In the genomic region with DNA sequence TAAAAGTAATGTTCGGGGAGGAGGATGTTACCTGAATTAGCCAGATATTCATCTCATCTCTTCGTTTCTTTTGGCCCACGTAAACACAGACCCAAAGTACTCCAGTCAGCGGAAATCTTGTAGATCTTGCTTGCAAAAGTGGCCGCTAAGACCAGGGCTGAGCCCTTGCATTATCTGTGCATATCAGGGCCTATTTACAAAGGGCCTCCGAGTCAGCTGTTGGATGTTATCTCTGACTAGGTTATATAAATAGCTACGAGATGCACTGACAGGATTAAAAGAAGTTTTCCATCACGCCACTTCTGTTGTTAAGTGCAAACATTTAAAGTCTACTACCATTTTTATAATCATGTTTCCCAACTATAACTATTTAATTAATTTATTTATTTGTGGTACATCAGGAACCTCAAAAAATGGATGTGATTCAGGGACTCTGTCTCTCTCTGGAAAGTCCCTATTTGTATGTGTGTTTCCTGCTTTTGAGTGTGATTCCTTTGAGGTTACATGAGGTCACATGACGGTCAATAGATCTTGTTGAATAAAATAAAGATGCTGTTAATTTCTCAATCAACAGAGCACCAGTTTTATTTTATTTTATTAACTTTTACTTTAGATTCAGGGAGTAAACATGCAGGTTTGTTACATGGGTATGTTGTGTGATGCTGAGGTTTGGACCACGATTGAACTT, we compare ENCODE assay signal across 1 cellular context.
TF ChIP-seq lines count a peak whose summit lies in the region.

No MANE protein-coding gene starts in this region.

TF ChIP-seq in K562, 482 proteins besides CTCF, POLR2A, EP300 and RAD21 (continued from another document):
- TF ChIP-seq, protein P1, sequence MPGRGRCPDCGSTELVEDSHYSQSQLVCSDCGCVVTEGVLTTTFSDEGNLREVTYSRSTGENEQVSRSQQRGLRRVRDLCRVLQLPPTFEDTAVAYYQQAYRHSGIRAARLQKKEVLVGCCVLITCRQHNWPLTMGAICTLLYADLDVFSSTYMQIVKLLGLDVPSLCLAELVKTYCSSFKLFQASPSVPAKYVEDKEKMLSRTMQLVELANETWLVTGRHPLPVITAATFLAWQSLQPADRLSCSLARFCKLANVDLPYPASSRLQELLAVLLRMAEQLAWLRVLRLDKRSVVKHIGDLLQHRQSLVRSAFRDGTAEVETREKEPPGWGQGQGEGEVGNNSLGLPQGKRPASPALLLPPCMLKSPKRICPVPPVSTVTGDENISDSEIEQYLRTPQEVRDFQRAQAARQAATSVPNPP (IDR thresholded peaks at IDR 0.05; ENCODE audit: borderline replicate concordance, insufficient read depth, insufficient read length): no peak
- TF ChIP-seq HNRNPUL1 (IDR thresholded peaks at IDR 0.05; ENCODE audit: low read length) (no peak), ERF (CRISPR knock-in tag; IDR thresholded peaks at IDR 0.05) (no peak), ZBTB8A (IDR thresholded peaks at IDR 0.05; ENCODE audit: partially characterized antibody) (no peak), SP2 (IDR thresholded peaks at IDR 0.05; ENCODE audit: extremely low read depth, low read depth, low read length, poor library complexity, severe bottlenecking) (no peak), DMBX1 (CRISPR knock-in tag; IDR thresholded peaks at IDR 0.05; ENCODE audit: borderline replicate concordance) (no peak), ARID1B (IDR thresholded peaks at IDR 0.05) (peak; percentile 56), THRAP3 (IDR thresholded peaks at IDR 0.05; ENCODE audit: borderline replicate concordance) (no peak), CEBPG (CRISPR knock-in tag; IDR thresholded peaks at IDR 0.05) (no peak), CEBPG (tag; conservative IDR thresholded peaks at IDR 0.05 in 1 of 2, IDR thresholded peaks at IDR 0.05 in 1 of 2) (no peak), KAT8 (IDR thresholded peaks at IDR 0.05; ENCODE audit: low read depth) (no peak), SMARCC2 (IDR thresholded peaks at IDR 0.05; ENCODE audit: low read depth) (no peak), TARDBP (IDR thresholded peaks at IDR 0.05) (no peak), DPF2 (IDR thresholded peaks at IDR 0.05) (peak; percentile 44; the same call in 1 of the 2 replicates), ZNF780A (CRISPR knock-in tag; IDR thresholded peaks at IDR 0.05) (no peak), ZNF766 (CRISPR knock-in tag; conservative IDR thresholded peaks at IDR 0.05) (no peak), ADNP (tag; IDR thresholded peaks at IDR 0.05) (no peak), PTTG1 (tag; IDR thresholded peaks at IDR 0.05; ENCODE audit: low read depth) (0 out of 2 replicates have a peak, but pooled peaks have one; percentile 7)
- TF ChIP-seq, protein P2, sequence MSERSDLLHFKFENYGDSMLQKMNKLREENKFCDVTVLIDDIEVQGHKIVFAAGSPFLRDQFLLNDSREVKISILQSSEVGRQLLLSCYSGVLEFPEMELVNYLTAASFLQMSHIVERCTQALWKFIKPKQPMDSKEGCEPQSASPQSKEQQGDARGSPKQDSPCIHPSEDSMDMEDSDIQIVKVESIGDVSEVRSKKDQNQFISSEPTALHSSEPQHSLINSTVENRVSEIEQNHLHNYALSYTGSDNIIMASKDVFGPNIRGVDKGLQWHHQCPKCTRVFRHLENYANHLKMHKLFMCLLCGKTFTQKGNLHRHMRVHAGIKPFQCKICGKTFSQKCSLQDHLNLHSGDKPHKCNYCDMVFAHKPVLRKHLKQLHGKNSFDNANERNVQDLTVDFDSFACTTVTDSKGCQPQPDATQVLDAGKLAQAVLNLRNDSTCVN (CRISPR knock-in tag; IDR thresholded peaks at IDR 0.05): no peak
- TF ChIP-seq, protein P3, sequence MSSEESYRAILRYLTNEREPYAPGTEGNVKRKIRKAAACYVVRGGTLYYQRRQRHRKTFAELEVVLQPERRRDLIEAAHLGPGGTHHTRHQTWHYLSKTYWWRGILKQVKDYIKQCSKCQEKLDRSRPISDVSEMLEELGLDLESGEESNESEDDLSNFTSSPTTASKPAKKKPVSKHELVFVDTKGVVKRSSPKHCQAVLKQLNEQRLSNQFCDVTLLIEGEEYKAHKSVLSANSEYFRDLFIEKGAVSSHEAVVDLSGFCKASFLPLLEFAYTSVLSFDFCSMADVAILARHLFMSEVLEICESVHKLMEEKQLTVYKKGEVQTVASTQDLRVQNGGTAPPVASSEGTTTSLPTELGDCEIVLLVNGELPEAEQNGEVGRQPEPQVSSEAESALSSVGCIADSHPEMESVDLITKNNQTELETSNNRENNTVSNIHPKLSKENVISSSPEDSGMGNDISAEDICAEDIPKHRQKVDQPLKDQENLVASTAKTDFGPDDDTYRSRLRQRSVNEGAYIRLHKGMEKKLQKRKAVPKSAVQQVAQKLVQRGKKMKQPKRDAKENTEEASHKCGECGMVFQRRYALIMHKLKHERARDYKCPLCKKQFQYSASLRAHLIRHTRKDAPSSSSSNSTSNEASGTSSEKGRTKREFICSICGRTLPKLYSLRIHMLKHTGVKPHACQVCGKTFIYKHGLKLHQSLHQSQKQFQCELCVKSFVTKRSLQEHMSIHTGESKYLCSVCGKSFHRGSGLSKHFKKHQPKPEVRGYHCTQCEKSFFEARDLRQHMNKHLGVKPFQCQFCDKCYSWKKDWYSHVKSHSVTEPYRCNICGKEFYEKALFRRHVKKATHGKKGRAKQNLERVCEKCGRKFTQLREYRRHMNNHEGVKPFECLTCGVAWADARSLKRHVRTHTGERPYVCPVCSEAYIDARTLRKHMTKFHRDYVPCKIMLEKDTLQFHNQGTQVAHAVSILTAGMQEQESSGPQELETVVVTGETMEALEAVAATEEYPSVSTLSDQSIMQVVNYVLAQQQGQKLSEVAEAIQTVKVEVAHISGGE (CRISPR knock-in tag; IDR thresholded peaks at IDR 0.05): no peak
- TF ChIP-seq, protein P4, sequence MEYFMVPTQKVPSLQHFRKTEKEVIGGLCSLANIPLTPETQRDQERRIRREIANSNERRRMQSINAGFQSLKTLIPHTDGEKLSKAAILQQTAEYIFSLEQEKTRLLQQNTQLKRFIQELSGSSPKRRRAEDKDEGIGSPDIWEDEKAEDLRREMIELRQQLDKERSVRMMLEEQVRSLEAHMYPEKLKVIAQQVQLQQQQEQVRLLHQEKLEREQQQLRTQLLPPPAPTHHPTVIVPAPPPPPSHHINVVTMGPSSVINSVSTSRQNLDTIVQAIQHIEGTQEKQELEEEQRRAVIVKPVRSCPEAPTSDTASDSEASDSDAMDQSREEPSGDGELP (CRISPR knock-in tag; IDR thresholded peaks at IDR 0.05; ENCODE audit: borderline replicate concordance): peak; percentile 67; the same call in 1 of the 2 replicates
- TF ChIP-seq, protein P5, sequence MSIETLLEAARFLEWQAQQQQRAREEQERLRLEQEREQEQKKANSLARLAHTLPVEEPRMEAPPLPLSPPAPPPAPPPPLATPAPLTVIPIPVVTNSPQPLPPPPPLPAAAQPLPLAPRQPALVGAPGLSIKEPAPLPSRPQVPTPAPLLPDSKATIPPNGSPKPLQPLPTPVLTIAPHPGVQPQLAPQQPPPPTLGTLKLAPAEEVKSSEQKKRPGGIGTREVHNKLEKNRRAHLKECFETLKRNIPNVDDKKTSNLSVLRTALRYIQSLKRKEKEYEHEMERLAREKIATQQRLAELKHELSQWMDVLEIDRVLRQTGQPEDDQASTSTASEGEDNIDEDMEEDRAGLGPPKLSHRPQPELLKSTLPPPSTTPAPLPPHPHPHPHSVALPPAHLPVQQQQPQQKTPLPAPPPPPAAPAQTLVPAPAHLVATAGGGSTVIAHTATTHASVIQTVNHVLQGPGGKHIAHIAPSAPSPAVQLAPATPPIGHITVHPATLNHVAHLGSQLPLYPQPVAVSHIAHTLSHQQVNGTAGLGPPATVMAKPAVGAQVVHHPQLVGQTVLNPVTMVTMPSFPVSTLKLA (conservative IDR thresholded peaks at IDR 0.05): no peak
- TF ChIP-seq, protein P6, sequence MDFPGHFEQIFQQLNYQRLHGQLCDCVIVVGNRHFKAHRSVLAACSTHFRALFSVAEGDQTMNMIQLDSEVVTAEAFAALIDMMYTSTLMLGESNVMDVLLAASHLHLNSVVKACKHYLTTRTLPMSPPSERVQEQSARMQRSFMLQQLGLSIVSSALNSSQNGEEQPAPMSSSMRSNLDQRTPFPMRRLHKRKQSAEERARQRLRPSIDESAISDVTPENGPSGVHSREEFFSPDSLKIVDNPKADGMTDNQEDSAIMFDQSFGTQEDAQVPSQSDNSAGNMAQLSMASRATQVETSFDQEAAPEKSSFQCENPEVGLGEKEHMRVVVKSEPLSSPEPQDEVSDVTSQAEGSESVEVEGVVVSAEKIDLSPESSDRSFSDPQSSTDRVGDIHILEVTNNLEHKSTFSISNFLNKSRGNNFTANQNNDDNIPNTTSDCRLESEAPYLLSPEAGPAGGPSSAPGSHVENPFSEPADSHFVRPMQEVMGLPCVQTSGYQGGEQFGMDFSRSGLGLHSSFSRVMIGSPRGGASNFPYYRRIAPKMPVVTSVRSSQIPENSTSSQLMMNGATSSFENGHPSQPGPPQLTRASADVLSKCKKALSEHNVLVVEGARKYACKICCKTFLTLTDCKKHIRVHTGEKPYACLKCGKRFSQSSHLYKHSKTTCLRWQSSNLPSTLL (IDR thresholded peaks at IDR 0.05): no peak
